In the genomic region with DNA sequence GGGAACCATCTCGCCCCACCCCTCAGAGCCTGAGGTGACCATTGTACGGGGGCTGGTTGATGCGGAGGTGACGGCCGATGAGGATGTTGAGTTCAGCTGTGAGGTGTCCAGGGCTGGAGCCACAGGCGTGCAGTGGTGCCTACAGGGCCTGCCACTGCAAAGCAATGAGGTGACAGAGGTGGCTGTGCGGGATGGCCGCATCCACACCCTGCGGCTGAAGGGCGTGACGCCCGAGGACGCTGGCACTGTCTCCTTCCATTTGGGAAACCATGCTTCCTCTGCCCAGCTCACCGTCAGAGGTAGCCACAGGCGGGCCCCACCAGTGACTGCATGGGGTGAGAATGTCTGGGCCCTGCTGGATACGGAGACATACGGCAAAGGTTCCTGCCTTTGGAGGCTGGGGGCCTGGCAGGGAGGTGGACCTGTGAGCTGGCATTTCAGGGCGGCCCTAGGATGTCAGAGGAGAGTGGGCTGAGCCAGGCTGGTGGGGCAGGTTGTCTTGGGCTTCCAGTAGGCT, we compare ENCODE assay signal across 17 cellular contexts.
DNase-seq lines count a peak whose midpoint lies in the region; ATAC-seq and TF ChIP-seq lines count a peak whose summit lies in the region.
"Had no signal": no experiment of that assay in that cellular context is flagged by ENCODE, and none has a peak within 500 bp of the region (broad histone marks: within the 10 kb centered on the region; RNA-seq: fewer than 3 reads in every experiment).

No MANE protein-coding gene starts in this region.

- H3K27me3 Mint-ChIP-seq in activated T-cell treated with anti-CD3 and anti-CD28 coated beads, Interleukin-2, amount 50 U/mL, for 72 hours (ENCODE audit: low read depth) = no peaks in the 10 kb centered on the region
- H3K27me3 Mint-ChIP-seq: B cell; CD4-positive, CD25-positive, alpha-beta regulatory T cell had no signal

- no peak overlapping the region for H3K4ac ChIP-seq in IMR-90 (ENCODE audit: low read depth, low read length)

- H3K18ac ChIP-seq in IMR-90 (ENCODE audit: low read depth, low read length) = no peak overlapping the region

- TF ChIP-seq POLR2A in IMR-90 (IDR thresholded peaks at IDR 0.05; ENCODE audit: low read depth, low read length) = no peak
- no peak for TF ChIP-seq POLR2A in sigmoid colon (IDR thresholded peaks at IDR 0.05)

- no peaks in the 10 kb centered on the region for H3K4me1 ChIP-seq in IMR-90 (ENCODE audit: control insufficient read depth, insufficient read depth, low read length)
- no peaks in the 10 kb centered on the region for H3K4me1 ChIP-seq in lower lobe of right lung
- H3K4me1 ChIP-seq in sigmoid colon = no peaks in the 10 kb centered on the region
- no peaks in the 10 kb centered on the region for H3K4me1 ChIP-seq in osteoblast (ENCODE audit: insufficient read depth, low read length)

- H2BK15ac ChIP-seq in IMR-90 (ENCODE audit: low read depth, low read length) = no peak overlapping the region

- peak; percentile 13 for DNase-seq in activated T-cell treated with anti-CD3 and anti-CD28 coated beads, Interleukin-2, amount 50 U/mL, for 1 hour
- DNase-seq in activated T-cell treated with anti-CD3 and anti-CD28 coated beads, Interleukin-2, amount 50 U/mL, for 72 hours = no peak
- DNase-seq in IMR-90 (no peak), lower lobe of right lung (peak; percentile 28), sigmoid colon (peak; percentile 50), NAMALWA (ENCODE audit: low spot score) (no peak), osteoblast (ENCODE audit: insufficient read length, low spot score, missing footprints) (no peak)
- DNase-seq: CD4-positive, CD25-positive, alpha-beta regulatory T cell; COR-L47; NCI-H1417 treated with DMSO at 0.1 percent for 48 hours; NCI-H187 treated with DMSO at 0.1 percent for 48 hours; NCI-H226; NCI-H524; NCI-H82 had no signal

- 80% methylated on average over 9 of the region's 18 CpGs; no CpG with 5 or more reads in 1 of the 2 experiments for WGBS in IMR-90 (ENCODE audit: extremely low coverage in 2 of 2, insufficient read length in 1 of 2), 2 experiments
- 89 to 94% methylated on average over 18 of the region's 18 CpGs for WGBS in sigmoid colon, 2 donors

- no peak overlapping the region for H3K4me3 ChIP-seq in IMR-90 (ENCODE audit: insufficient read depth, low read depth, low read length)
- H3K4me3 ChIP-seq in lower lobe of right lung = no peak overlapping the region
- H3K4me3 ChIP-seq in sigmoid colon = no peak overlapping the region
- no peak overlapping the region for H3K4me3 ChIP-seq in osteoblast (ENCODE audit: insufficient read depth, low read length)

- no peaks in the 10 kb centered on the region for H3K27me3 ChIP-seq in IMR-90 (ENCODE audit: control insufficient read depth, insufficient read depth, low read length)
- H3K27me3 ChIP-seq in lower lobe of right lung (ENCODE audit: low read depth) = no peaks in the 10 kb centered on the region
- peaks cover 0 to 8% (median 0%) of the 10 kb centered on the region in 3 donors for H3K27me3 ChIP-seq in sigmoid colon
- H3K27me3 ChIP-seq in osteoblast (ENCODE audit: insufficient read depth, low read length) = no peaks in the 10 kb centered on the region

- no peak overlapping the region for H4K8ac ChIP-seq in IMR-90 (ENCODE audit: low read depth in 2 of 2, low read length in 2 of 2)

- no peak overlapping the region for H3K27ac Mint-ChIP-seq in activated T-cell treated with anti-CD3 and anti-CD28 coated beads, Interleukin-2, amount 50 U/mL, for 72 hours
- H3K27ac Mint-ChIP-seq: B cell had no signal

- no peak overlapping the region for H2BK120ac ChIP-seq in IMR-90 (ENCODE audit: low read depth, low read length)

- H4K20me1 ChIP-seq in IMR-90 (ENCODE audit: insufficient read depth, low read length) (no peaks in the 10 kb centered on the region), osteoblast (ENCODE audit: insufficient read depth, low read length) (no peaks in the 10 kb centered on the region)

- H2AK9ac ChIP-seq in IMR-90 (replicated peaks; ENCODE audit: low read depth, low read length, poor library complexity) = peak overlapping the region; percentile 52

- CTCF ChIA-PET in IMR-90 (lab: Yijun Ruan, JAX) = no interaction called here

- H3K36me3 ChIP-seq in IMR-90 (ENCODE audit: control insufficient read depth, insufficient read depth, low read length) (peaks cover 7% of the 10 kb centered on the region; the same call in 1 of the 2 replicates), lower lobe of right lung (no peaks in the 10 kb centered on the region), sigmoid colon (no peaks in the 10 kb centered on the region), osteoblast (ENCODE audit: insufficient read depth, low read length) (no peaks in the 10 kb centered on the region)

- dilution Hi-C loops in IMR-90 (cut with HindIII; ENCODE audit: low sequenced_read_pairs, unreplicated experiment) = no loop called here

- no peak for TF ChIP-seq EP300 in sigmoid colon (IDR thresholded peaks at IDR 0.05)

- TF ChIP-seq RAD21 in IMR-90 (IDR thresholded peaks at IDR 0.05; ENCODE audit: low read length) = no peak

- H4K5ac ChIP-seq in IMR-90 (ENCODE audit: low read depth, low read length) = no peak overlapping the region

- H2AFZ ChIP-seq in IMR-90 (replicated peaks; ENCODE audit: low read length, poor library complexity) (no peak overlapping the region), osteoblast (ENCODE audit: low read length) (no peak overlapping the region)

- H3K79me1 ChIP-seq in IMR-90 (ENCODE audit: low read depth in 1 of 2, low read length in 2 of 2) = no peaks in the 10 kb centered on the region

- H3K23ac ChIP-seq in IMR-90 (ENCODE audit: low read depth, low read length) = no peak overlapping the region

- H3K9me1 ChIP-seq in IMR-90 (ENCODE audit: insufficient read depth, low read length) = no peaks in the 10 kb centered on the region

- H3K27ac ChIP-seq in IMR-90 (ENCODE audit: insufficient read depth, low read length) (no peak overlapping the region), lower lobe of right lung (no peak overlapping the region), sigmoid colon (no peak overlapping the region), osteoblast (ENCODE audit: low read depth, low read length) (no peak overlapping the region)
- H3K27ac ChIP-seq: HL-60 had no signal

- BruUV-seq in IMR-90 (replicated peaks; lab: Mats Ljungman, UMichigan) = no TSS peak

- no peak overlapping the region for H3K14ac ChIP-seq in IMR-90 (replicated peaks; ENCODE audit: low read depth, low read length)

- H3K79me2 ChIP-seq in osteoblast (ENCODE audit: insufficient read depth, low read length) = no peaks in the 10 kb centered on the region

- no peak overlapping the region for H2BK20ac ChIP-seq in IMR-90 (ENCODE audit: low read depth, low read length)

- peaks cover 8 to 13% of the 10 kb centered on the region in 2 donors for H3K36me3 Mint-ChIP-seq in activated T-cell treated with anti-CD3 and anti-CD28 coated beads, Interleukin-2, amount 50 U/mL, for 72 hours (ENCODE audit: insufficient read depth in 2 of 2)

- H3K4me2 ChIP-seq in IMR-90 (ENCODE audit: low read depth, low read length) = no peak overlapping the region
- no peak overlapping the region for H3K4me2 ChIP-seq in osteoblast (ENCODE audit: insufficient read depth, low read length)

- no peak overlapping the region for H2BK5ac ChIP-seq in IMR-90 (ENCODE audit: low read depth, low read length, poor library complexity, severe bottlenecking)

- no peaks in the 10 kb centered on the region for H3K4me1 Mint-ChIP-seq in activated T-cell treated with anti-CD3 and anti-CD28 coated beads, Interleukin-2, amount 50 U/mL, for 72 hours (ENCODE audit: low read depth)
- H3K4me1 Mint-ChIP-seq: B cell had no signal

- no peak overlapping the region for H2AK5ac ChIP-seq in IMR-90 (ENCODE audit: low read depth, low read length)

- POLR2A ChIA-PET in IMR-90 (lab: Charles Lee; ENCODE audit: unreplicated experiment) = no interaction called here

- no peak overlapping the region for H3K4me3 Mint-ChIP-seq in activated T-cell treated with anti-CD3 and anti-CD28 coated beads, Interleukin-2, amount 50 U/mL, for 72 hours
- H3K4me3 Mint-ChIP-seq: B cell; CD4-positive, CD25-positive, alpha-beta regulatory T cell had no signal

- H4K91ac ChIP-seq in IMR-90 (ENCODE audit: insufficient read depth, low read depth, low read length) = no peak overlapping the region

- no peak overlapping the region for H3K56ac ChIP-seq in IMR-90 (ENCODE audit: extremely low read depth, insufficient read depth, low read length)

- peaks cover 5 to 6% of the 10 kb centered on the region in 2 donors for H3K9me3 Mint-ChIP-seq in activated T-cell treated with anti-CD3 and anti-CD28 coated beads, Interleukin-2, amount 50 U/mL, for 72 hours

- H3K9me3 ChIP-seq in IMR-90 (ENCODE audit: control insufficient read depth, insufficient read depth, low read length) (peaks cover 15% of the 10 kb centered on the region), lower lobe of right lung (no peaks in the 10 kb centered on the region), sigmoid colon (peaks cover under 1 to 10% (median 5%) of the 10 kb centered on the region in 4 donors), osteoblast (ENCODE audit: low read depth, low read length) (peaks cover 2% of the 10 kb centered on the region)

- ATAC-seq in activated T-cell treated with anti-CD3 and anti-CD28 coated beads, Interleukin-2, amount 50 U/mL, for 72 hours (replicated peaks in 1 of 2) = no peak
- no peak for ATAC-seq in IMR-90 (ENCODE audit: low read depth)
- ATAC-seq in lower lobe of right lung = no peak
- no peak for ATAC-seq in HG03139 (IDR thresholded peaks at IDR 0.05; ENCODE audit: unreplicated experiment)

- intact Hi-C loops in IMR-90 (cut with micrococcal nuclease) = no loop called here
- intact Hi-C loops in lower lobe of right lung (cut with DNase I) = no loop called here
- intact Hi-C loops in sigmoid colon (cut with DNase I) = no loop called here

- in situ Hi-C loops in IMR-90 (cut with MboI; ENCODE audit: low sequenced_read_pairs) = no loop called here

- TF ChIP-seq CTCF in IMR-90 (conservative IDR thresholded peaks at IDR 0.05; ENCODE audit: low read depth, low read length) (no peak), lower lobe of right lung (IDR thresholded peaks at IDR 0.05) (no peak), sigmoid colon (IDR thresholded peaks at IDR 0.05) (no peak), osteoblast (IDR thresholded peaks at IDR 0.05; ENCODE audit: extremely low read depth, low read depth, low read length) (no peak)

- no peak overlapping the region for H3K9ac ChIP-seq in IMR-90 (ENCODE audit: low read depth, low read length)

TF ChIP-seq in IMR-90, 13 proteins besides CTCF, POLR2A, EP300 and RAD21 (continues in another document):
- TF ChIP-seq NFE2L2 (IDR thresholded peaks at IDR 0.05; ENCODE audit: low read depth, low read length) = no peak
- no peak for TF ChIP-seq FOS (IDR thresholded peaks at IDR 0.05; ENCODE audit: low read depth, low read length)
- TF ChIP-seq USF2 (IDR thresholded peaks at IDR 0.05; ENCODE audit: low read depth, low read length) = no peak
- no peak for TF ChIP-seq CHD1 (IDR thresholded peaks at IDR 0.05; ENCODE audit: low read depth, low read length)

Comparison
In these comparisons a context has a peak if more than half of its experiments do, and no peak if none do; other contexts are left out.
1. DNase-seq: peak in activated T-cell treated with anti-CD3 and anti-CD28 coated beads, Interleukin-2, amount 50 U/mL, for 1 hour (single experiment), lower lobe of right lung (single experiment) and sigmoid colon (single experiment); none in activated T-cell treated with anti-CD3 and anti-CD28 coated beads, Interleukin-2, amount 50 U/mL, for 72 hours (0 of 2), IMR-90 (single experiment), NAMALWA (single experiment) and osteoblast (single experiment).